In the genomic region with DNA sequence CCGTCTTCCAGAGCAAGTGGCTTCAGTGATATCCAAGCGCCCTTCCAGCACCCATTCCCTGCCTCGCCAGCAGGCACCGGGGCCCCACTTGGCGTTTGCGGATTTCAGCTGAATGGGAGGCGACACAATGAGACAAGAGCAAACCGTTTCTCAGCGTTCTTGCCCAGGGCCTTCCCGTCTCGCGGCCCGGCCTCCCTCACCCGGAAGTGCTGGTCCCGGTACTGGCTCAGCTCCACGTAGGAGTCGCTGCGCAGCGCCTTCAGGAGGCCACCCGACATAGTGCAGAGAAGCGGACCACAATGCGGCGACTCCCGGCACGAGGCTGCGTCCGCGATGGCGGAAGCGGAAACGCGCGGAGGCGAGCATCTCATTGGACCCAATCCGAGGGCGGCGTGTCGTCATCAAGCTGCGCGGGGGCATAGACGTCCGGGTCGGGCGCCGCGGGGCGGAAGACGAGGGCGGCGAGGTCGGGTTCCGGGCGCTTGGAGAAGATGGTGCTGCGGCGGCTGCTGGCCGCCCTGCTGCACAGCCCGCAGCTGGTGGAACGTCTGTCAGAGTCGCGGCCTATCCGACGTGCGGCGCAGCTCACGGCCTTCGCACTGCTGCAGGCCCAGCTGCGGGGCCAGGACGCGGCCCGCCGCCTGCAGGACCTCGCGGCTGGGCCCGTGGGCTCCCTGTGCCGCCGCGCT, we compare ENCODE assay signal across 8 cellular contexts. TPM values are rescaled to one million over a fixed set of nuclear protein-coding genes. Genes with fewer than 3 reads are reported as not detected.
DNase-seq lines count a peak whose midpoint lies in the region; ATAC-seq and TF ChIP-seq lines count a peak whose summit lies in the region.

Gene NCBP2, minus strand, starts transcription at position 303 of the 689 bp plus-strand sequence. Its CDS starts 25 bp downstream, at position 278.

- H3K4me1 Mint-ChIP-seq in nephron progenitor cell = peaks cover 37% of the 10 kb centered on the region
- H3K4me1 Mint-ChIP-seq in stimulated activated naive CD8-positive, alpha-beta T cell treated with anti-CD3 and anti-CD28 coated beads, Interleukin-15, amount 100 ng/mL, for 72 hours = peaks cover 68% of the 10 kb centered on the region

- H3K9me3 ChIP-seq in Loucy (ENCODE audit: insufficient read depth, low read depth, low read length) = no peaks in the 10 kb centered on the region

- peak within 1 kb of the TSS; percentile 94 for H2AFZ ChIP-seq in Loucy (ENCODE audit: low read length)

- H3K9me3 Mint-ChIP-seq in nephron progenitor cell = no peaks in the 10 kb centered on the region
- no peaks in the 10 kb centered on the region for H3K9me3 Mint-ChIP-seq in stimulated activated naive CD8-positive, alpha-beta T cell treated with anti-CD3 and anti-CD28 coated beads, Interleukin-15, amount 100 ng/mL, for 72 hours

- no peaks in the 10 kb centered on the region for H3F3A ChIP-seq in Loucy (ENCODE audit: low read depth)

- peak; percentile 90 for TF ChIP-seq POLR2A in Raji (IDR thresholded peaks at IDR 0.05; ENCODE audit: insufficient read depth, low read depth, low read length)

- peak; percentile 64 for TF ChIP-seq CTCF in Loucy (conservative IDR thresholded peaks at IDR 0.05; ENCODE audit: low read length)
- TF ChIP-seq CTCF in fibroblast of the aortic adventitia (IDR thresholded peaks at IDR 0.05; ENCODE audit: insufficient read depth, low read length) = peak; percentile 76
- peak; percentile 53 for TF ChIP-seq CTCF in nephron progenitor cell (IDR thresholded peaks at IDR 0.05)

- H3K4me3 ChIP-seq in H7 (ENCODE audit: insufficient read depth, low read depth, low read length) (peak within 1 kb of the TSS; percentile 98), Loucy (ENCODE audit: low read length, poor library complexity, severe bottlenecking) (peak within 1 kb of the TSS; percentile 100), fibroblast of the aortic adventitia (ENCODE audit: low read depth, low read length) (peak within 1 kb of the TSS; percentile 97)

- peaks cover 14% of the 10 kb centered on the region for H3K36me3 ChIP-seq in H7 (replicated peaks; ENCODE audit: control insufficient read depth, insufficient read depth, low read length)
- peaks cover 16% of the 10 kb centered on the region; the same call in 1 of the 2 replicates for H3K36me3 ChIP-seq in Loucy (ENCODE audit: insufficient read depth, low read length)

- H3K27me3 ChIP-seq in H7 (ENCODE audit: control insufficient read depth, insufficient read depth, low read length) = no peaks in the 10 kb centered on the region
- H3K27me3 ChIP-seq in Loucy (ENCODE audit: insufficient read depth, low read length, poor library complexity, severe bottlenecking) = no peaks in the 10 kb centered on the region

- in situ Hi-C loops in G401 (cut with HindIII; ENCODE audit: low sequenced_read_pairs) = no loop called here

- DNase-seq in G401 (ENCODE audit: low spot score) = peak; percentile 93
- DNase-seq in H7 = peak; percentile 96
- DNase-seq in activated effector memory CD4-positive, alpha-beta T cell treated with Interleukin-2 at 50 U/mL for 16 hours = peak; percentile 99
- peak; percentile 98 for DNase-seq in fibroblast of the aortic adventitia (ENCODE audit: low read depth)
- DNase-seq in nephron progenitor cell = peak; percentile 99
- peak; percentile 100 for DNase-seq in stimulated activated naive CD8-positive, alpha-beta T cell treated with anti-CD3 and anti-CD28 coated beads, Interleukin-15, amount 100 ng/mL, for 72 hours

- peak; percentile 95 for ATAC-seq in stimulated activated naive CD8-positive, alpha-beta T cell treated with anti-CD3 and anti-CD28 coated beads, Interleukin-15, amount 100 ng/mL, for 72 hours

- peak within 1 kb of the TSS; percentile 98 for H3K27ac Mint-ChIP-seq in nephron progenitor cell
- H3K27ac Mint-ChIP-seq in stimulated activated naive CD8-positive, alpha-beta T cell treated with anti-CD3 and anti-CD28 coated beads, Interleukin-15, amount 100 ng/mL, for 72 hours = peak within 1 kb of the TSS; percentile 98

- peak within 1 kb of the TSS; percentile 98 for H3K4me3 Mint-ChIP-seq in nephron progenitor cell
- peak within 1 kb of the TSS; percentile 91 to 98 for H3K4me3 Mint-ChIP-seq in stimulated activated naive CD8-positive, alpha-beta T cell treated with anti-CD3 and anti-CD28 coated beads, Interleukin-15, amount 100 ng/mL, for 72 hours

- peaks cover 20% of the 10 kb centered on the region for H3K4me1 ChIP-seq in Loucy (ENCODE audit: insufficient read depth, low read length, poor library complexity, severe bottlenecking)

- peak within 1 kb of the TSS; percentile 98 for H3K9ac ChIP-seq in Loucy (ENCODE audit: low read depth, low read length, poor library complexity, severe bottlenecking)

- H4K20me1 ChIP-seq in Loucy (ENCODE audit: insufficient read depth, low read length, poor library complexity, severe bottlenecking) = peaks cover 36% of the 10 kb centered on the region

- H3K36me3 Mint-ChIP-seq in nephron progenitor cell (ENCODE audit: low read depth) = peaks cover 28% of the 10 kb centered on the region

- H3K9me2 ChIP-seq in Loucy (replicated peaks; ENCODE audit: low read depth, low read length) = no peaks in the 10 kb centered on the region

- peak within 1 kb of the TSS; percentile 98 for H3K4me2 ChIP-seq in Loucy (ENCODE audit: low read depth, low read length, poor library complexity, severe bottlenecking)

- H3K27me3 Mint-ChIP-seq in nephron progenitor cell (ENCODE audit: low read depth, poor library complexity) = peaks cover 8% of the 10 kb centered on the region
- H3K27me3 Mint-ChIP-seq in stimulated activated naive CD8-positive, alpha-beta T cell treated with anti-CD3 and anti-CD28 coated beads, Interleukin-15, amount 100 ng/mL, for 72 hours = no peaks in the 10 kb centered on the region

- H3K79me2 ChIP-seq in Loucy (ENCODE audit: insufficient read depth, low read length) = peaks cover 71% of the 10 kb centered on the region

RNA-seq across cellular contexts. Expression of gene NCBP2, which starts in this region (rescaled TPM):
- total RNA-seq in G401 (2014; rRNA removed; shearing (Covaris generic)) = 33.1 and 34.6 TPM in 2 replicates
- 67.8 and 82.8 TPM in 2 replicates for total RNA-seq in H7 (2014; rRNA removed; shearing (Covaris generic))
- total RNA-seq in fibroblast of the aortic adventitia (ENCODE audit: low replicate concordance) = 48.8 and 49.5 TPM in 2 replicates

Comparison
In these comparisons a context has a peak if more than half of its experiments do, and no peak if none do; other contexts are left out.
1. Peak in every context shown above with its lines: DNase-seq, ATAC-seq and H3K4me3 ChIP-seq.